1 cellular context compared by ENCODE assay signal in the genomic region with DNA sequence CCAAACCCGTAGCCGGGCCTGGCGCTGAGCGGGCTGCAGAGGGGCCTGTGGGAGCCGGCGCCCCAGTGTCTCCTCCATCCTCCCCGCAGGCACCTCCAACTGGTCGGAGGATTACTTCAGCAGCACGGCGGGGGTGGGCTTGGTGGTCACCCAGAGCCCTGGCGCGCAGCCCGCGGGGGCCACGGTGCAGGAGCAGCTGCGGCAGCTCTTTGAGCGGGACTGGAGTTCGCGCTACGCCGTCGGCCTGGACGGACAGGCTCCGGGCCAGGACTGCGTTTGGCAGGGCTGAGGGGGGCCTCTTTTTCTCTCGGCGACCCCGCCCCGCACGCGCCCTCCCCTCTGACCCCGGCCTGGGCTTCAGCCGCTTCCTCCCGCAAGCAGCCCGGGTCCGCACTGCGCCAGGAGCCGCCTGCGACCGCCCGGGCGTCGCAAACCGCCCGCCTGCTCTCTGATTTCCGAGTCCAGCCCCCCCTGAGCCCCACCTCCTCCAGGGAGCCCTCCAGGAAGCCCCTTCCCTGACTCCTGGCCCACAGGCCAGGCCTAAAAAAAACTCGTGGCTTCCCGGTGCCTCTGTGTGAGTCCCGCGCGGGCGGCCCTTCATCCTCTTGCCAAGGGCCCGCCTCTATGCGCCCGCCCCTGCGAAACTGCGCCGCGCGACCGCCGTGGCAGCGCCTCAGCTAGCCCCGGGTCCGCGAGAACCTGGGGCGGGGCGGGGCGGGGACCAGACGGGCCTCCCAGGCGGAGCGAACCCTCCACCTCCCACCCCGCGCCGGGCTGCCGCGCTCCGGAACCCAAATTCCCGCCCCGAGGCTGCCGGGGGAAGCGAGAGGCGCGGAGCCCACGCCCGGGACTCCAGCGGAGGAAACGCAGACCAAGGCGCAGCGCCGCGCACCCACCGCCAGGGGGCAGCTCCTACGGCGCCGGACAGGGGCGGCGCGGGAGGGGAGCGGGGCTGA.
TF ChIP-seq lines count a peak whose summit lies in the region.

No MANE protein-coding gene starts in this region.

TF ChIP-seq in K562, 482 proteins besides CTCF, POLR2A, EP300 and RAD21 (continued from another document):
- TF ChIP-seq, protein P1, sequence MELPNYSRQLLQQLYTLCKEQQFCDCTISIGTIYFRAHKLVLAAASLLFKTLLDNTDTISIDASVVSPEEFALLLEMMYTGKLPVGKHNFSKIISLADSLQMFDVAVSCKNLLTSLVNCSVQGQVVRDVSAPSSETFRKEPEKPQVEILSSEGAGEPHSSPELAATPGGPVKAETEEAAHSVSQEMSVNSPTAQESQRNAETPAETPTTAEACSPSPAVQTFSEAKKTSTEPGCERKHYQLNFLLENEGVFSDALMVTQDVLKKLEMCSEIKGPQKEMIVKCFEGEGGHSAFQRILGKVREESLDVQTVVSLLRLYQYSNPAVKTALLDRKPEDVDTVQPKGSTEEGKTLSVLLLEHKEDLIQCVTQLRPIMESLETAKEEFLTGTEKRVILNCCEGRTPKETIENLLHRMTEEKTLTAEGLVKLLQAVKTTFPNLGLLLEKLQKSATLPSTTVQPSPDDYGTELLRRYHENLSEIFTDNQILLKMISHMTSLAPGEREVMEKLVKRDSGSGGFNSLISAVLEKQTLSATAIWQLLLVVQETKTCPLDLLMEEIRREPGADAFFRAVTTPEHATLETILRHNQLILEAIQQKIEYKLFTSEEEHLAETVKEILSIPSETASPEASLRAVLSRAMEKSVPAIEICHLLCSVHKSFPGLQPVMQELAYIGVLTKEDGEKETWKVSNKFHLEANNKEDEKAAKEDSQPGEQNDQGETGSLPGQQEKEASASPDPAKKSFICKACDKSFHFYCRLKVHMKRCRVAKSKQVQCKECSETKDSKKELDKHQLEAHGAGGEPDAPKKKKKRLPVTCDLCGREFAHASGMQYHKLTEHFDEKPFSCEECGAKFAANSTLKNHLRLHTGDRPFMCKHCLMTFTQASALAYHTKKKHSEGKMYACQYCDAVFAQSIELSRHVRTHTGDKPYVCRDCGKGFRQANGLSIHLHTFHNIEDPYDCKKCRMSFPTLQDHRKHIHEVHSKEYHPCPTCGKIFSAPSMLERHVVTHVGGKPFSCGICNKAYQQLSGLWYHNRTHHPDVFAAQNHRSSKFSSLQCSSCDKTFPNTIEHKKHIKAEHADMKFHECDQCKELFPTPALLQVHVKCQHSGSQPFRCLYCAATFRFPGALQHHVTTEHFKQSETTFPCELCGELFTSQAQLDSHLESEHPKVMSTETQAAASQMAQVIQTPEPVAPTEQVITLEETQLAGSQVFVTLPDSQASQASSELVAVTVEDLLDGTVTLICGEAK (IDR thresholded peaks at IDR 0.05): peak; percentile 87
- TF ChIP-seq, protein P1 (CRISPR knock-in tag; IDR thresholded peaks at IDR 0.05): no peak
- TF ChIP-seq, protein P2, sequence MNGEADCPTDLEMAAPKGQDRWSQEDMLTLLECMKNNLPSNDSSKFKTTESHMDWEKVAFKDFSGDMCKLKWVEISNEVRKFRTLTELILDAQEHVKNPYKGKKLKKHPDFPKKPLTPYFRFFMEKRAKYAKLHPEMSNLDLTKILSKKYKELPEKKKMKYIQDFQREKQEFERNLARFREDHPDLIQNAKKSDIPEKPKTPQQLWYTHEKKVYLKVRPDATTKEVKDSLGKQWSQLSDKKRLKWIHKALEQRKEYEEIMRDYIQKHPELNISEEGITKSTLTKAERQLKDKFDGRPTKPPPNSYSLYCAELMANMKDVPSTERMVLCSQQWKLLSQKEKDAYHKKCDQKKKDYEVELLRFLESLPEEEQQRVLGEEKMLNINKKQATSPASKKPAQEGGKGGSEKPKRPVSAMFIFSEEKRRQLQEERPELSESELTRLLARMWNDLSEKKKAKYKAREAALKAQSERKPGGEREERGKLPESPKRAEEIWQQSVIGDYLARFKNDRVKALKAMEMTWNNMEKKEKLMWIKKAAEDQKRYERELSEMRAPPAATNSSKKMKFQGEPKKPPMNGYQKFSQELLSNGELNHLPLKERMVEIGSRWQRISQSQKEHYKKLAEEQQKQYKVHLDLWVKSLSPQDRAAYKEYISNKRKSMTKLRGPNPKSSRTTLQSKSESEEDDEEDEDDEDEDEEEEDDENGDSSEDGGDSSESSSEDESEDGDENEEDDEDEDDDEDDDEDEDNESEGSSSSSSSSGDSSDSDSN (IDR thresholded peaks at IDR 0.05; ENCODE audit: borderline replicate concordance in 1 of 2, low read depth in 2 of 2, low read length in 2 of 2): peak; percentile 50 to 83; a peak in 1 of 4 replicates
- TF ChIP-seq HLTF (IDR thresholded peaks at IDR 0.05) (no peak), XRCC5 (IDR thresholded peaks at IDR 0.05; ENCODE audit: low read depth, low read length) (0 out of 2 replicates have a peak, but pooled peaks have one; percentile 39), DACH1 (IDR thresholded peaks at IDR 0.05; ENCODE audit: partially characterized antibody) (no peak), CBFA2T2 (conservative IDR thresholded peaks at IDR 0.05) (no peak), NONO (IDR thresholded peaks at IDR 0.05; ENCODE audit: low read depth in 2 of 2, low read length in 1 of 2) (no peak), PTBP1 (IDR thresholded peaks at IDR 0.05; ENCODE audit: low read depth, low read length) (no peak), TAF9B (IDR thresholded peaks at IDR 0.05; ENCODE audit: partially characterized antibody) (no peak), ASH1L (IDR thresholded peaks at IDR 0.05; ENCODE audit: borderline replicate concordance, low read depth, partially characterized antibody) (no peak), ZKSCAN8 (CRISPR knock-in tag; IDR thresholded peaks at IDR 0.05) (no peak), NFXL1 (CRISPR knock-in tag; IDR thresholded peaks at IDR 0.05) (no peak), ZNF316 (IDR thresholded peaks at IDR 0.05) (no peak), BDP1 (IDR thresholded peaks at IDR 0.05; ENCODE audit: insufficient read depth, insufficient read length) (no peak), BRCA1 (IDR thresholded peaks at IDR 0.05) (no peak), BRCA1 (CRISPR knock-in tag; IDR thresholded peaks at IDR 0.05) (no peak), ZNF24 (IDR thresholded peaks at IDR 0.05) (no peak), BCL6 (CRISPR knock-in tag; IDR thresholded peaks at IDR 0.05) (no peak), FOXP1 (CRISPR knock-in tag; IDR thresholded peaks at IDR 0.05) (no peak), NR2C2 (CRISPR knock-in tag; IDR thresholded peaks at IDR 0.05) (no peak), NR2C2 (tag; IDR thresholded peaks at IDR 0.05) (0 out of 2 replicates have a peak, but pooled peaks have one; percentile 18), YY1 (IDR thresholded peaks at IDR 0.05; ENCODE audit: borderline replicate concordance in 1 of 3, control insufficient read depth in 1 of 3, extremely low read depth in 1 of 3, insufficient read depth in 3 of 3, insufficient read length in 1 of 3, insufficient replicate concordance in 2 of 3, low read depth in 1 of 3, low read length in 2 of 3) (peak in 2 of 3 experiments; percentile 15 to 57), NR1H2 (CRISPR knock-in tag; IDR thresholded peaks at IDR 0.05) (no peak)
- TF ChIP-seq, protein P3, sequence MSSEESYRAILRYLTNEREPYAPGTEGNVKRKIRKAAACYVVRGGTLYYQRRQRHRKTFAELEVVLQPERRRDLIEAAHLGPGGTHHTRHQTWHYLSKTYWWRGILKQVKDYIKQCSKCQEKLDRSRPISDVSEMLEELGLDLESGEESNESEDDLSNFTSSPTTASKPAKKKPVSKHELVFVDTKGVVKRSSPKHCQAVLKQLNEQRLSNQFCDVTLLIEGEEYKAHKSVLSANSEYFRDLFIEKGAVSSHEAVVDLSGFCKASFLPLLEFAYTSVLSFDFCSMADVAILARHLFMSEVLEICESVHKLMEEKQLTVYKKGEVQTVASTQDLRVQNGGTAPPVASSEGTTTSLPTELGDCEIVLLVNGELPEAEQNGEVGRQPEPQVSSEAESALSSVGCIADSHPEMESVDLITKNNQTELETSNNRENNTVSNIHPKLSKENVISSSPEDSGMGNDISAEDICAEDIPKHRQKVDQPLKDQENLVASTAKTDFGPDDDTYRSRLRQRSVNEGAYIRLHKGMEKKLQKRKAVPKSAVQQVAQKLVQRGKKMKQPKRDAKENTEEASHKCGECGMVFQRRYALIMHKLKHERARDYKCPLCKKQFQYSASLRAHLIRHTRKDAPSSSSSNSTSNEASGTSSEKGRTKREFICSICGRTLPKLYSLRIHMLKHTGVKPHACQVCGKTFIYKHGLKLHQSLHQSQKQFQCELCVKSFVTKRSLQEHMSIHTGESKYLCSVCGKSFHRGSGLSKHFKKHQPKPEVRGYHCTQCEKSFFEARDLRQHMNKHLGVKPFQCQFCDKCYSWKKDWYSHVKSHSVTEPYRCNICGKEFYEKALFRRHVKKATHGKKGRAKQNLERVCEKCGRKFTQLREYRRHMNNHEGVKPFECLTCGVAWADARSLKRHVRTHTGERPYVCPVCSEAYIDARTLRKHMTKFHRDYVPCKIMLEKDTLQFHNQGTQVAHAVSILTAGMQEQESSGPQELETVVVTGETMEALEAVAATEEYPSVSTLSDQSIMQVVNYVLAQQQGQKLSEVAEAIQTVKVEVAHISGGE (CRISPR knock-in tag; IDR thresholded peaks at IDR 0.05): peak; percentile 91 to 97 (median 97)
- TF ChIP-seq, protein P4, sequence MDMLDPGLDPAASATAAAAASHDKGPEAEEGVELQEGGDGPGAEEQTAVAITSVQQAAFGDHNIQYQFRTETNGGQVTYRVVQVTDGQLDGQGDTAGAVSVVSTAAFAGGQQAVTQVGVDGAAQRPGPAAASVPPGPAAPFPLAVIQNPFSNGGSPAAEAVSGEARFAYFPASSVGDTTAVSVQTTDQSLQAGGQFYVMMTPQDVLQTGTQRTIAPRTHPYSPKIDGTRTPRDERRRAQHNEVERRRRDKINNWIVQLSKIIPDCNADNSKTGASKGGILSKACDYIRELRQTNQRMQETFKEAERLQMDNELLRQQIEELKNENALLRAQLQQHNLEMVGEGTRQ (CRISPR knock-in tag; IDR thresholded peaks at IDR 0.05): no peak
- TF ChIP-seq, protein P5, sequence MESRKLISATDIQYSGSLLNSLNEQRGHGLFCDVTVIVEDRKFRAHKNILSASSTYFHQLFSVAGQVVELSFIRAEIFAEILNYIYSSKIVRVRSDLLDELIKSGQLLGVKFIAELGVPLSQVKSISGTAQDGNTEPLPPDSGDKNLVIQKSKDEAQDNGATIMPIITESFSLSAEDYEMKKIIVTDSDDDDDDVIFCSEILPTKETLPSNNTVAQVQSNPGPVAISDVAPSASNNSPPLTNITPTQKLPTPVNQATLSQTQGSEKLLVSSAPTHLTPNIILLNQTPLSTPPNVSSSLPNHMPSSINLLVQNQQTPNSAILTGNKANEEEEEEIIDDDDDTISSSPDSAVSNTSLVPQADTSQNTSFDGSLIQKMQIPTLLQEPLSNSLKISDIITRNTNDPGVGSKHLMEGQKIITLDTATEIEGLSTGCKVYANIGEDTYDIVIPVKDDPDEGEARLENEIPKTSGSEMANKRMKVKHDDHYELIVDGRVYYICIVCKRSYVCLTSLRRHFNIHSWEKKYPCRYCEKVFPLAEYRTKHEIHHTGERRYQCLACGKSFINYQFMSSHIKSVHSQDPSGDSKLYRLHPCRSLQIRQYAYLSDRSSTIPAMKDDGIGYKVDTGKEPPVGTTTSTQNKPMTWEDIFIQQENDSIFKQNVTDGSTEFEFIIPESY (CRISPR knock-in tag; IDR thresholded peaks at IDR 0.05): peak; percentile 44; the same call in 1 of the 2 replicates
- TF ChIP-seq, protein P6, sequence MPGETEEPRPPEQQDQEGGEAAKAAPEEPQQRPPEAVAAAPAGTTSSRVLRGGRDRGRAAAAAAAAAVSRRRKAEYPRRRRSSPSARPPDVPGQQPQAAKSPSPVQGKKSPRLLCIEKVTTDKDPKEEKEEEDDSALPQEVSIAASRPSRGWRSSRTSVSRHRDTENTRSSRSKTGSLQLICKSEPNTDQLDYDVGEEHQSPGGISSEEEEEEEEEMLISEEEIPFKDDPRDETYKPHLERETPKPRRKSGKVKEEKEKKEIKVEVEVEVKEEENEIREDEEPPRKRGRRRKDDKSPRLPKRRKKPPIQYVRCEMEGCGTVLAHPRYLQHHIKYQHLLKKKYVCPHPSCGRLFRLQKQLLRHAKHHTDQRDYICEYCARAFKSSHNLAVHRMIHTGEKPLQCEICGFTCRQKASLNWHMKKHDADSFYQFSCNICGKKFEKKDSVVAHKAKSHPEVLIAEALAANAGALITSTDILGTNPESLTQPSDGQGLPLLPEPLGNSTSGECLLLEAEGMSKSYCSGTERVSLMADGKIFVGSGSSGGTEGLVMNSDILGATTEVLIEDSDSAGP (CRISPR knock-in tag; IDR thresholded peaks at IDR 0.05): no peak
